In the genomic region with DNA sequence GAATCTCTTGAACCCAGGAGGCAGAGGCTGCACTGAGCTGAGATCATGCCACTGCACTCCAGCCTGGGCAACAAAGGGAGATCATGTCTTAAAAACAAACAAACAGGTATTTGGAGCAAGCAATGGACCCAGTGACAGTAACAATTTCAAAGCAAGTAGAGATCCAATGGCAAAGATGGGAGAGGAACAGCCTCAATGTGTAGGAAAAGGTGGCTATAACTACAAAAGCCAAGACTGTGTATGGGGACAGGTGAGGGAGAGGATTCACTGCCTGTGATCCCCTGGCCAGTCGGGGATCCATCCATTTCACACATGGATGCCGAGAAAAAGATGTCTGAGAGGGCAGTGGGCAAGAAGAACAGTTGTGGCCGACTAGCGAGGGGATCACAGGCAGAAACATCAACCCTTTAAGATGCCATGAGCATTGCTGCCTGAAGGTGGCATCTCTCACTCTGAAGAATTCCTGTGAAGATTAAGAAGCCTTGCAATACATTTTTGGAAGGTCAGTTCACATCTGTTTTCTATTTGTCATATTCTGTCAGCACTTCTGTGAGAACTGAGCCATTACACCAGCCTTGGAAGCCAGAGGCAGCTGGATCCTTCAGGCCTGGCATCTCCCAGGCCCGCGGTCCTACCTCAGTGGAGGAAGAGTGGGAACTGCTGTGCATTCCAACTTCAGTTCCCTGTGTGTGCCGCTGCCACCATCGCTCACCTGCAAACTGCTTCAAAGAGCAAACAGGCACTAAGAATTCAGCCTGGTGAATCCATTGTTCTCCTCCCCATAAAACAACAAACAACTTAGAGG, we compare ENCODE assay signal across 8 cellular contexts. TPM values are rescaled to one million over a fixed set of nuclear protein-coding genes. Genes with fewer than 3 reads are reported as not detected.
DNase-seq lines count a peak whose midpoint lies in the region; ATAC-seq and TF ChIP-seq lines count a peak whose summit lies in the region.
"Had no signal": no experiment of that assay in that cellular context is flagged by ENCODE, and none has a peak within 500 bp of the region (broad histone marks: within the 10 kb centered on the region; RNA-seq: fewer than 3 reads in every experiment).

No MANE protein-coding gene starts in this region.

- TF ChIP-seq CTCF in SK-N-SH (IDR thresholded peaks at IDR 0.05) (peak; percentile 86), esophagus squamous epithelium (IDR thresholded peaks at IDR 0.05) (peak in 5 of 6 experiments; percentile 64 to 74 (median 69))

- H3K9ac ChIP-seq in SK-N-SH: no peak overlapping the region; the same call in 1 of the 2 replicates

- peak overlapping the region; percentile 64 to 68 for H3K27ac ChIP-seq in SK-N-SH (ENCODE audit: low read depth in 2 of 2, low read length in 1 of 2)
- peak overlapping the region in 3 of 4 donors; percentile 16 to 38 (median 36) for H3K27ac ChIP-seq in esophagus squamous epithelium

- peak overlapping the region; percentile 20 for H2AFZ ChIP-seq in SK-N-SH (ENCODE audit: low read depth)

- 40% methylated on average over 8 of the region's 8 CpGs for WGBS in SK-N-SH (ENCODE audit: low lambda C conversion rate)
- 34 to 38% methylated on average over 8 of the region's 8 CpGs for WGBS in esophagus squamous epithelium, 2 donors

- CTCF ChIA-PET in SK-N-SH (lab: Yijun Ruan, JAX): interaction anchor here (0.6 to 1.2 kb wide), 4 partner anchors 99 to 170 kb away, joined by 3 read pairs; no protein-coding TSS in a partner anchor

- H3K79me2 ChIP-seq in SK-N-SH (ENCODE audit: insufficient read depth): no peaks in the 10 kb centered on the region

- ATAC-seq in HG03159 (IDR thresholded peaks at IDR 0.05; ENCODE audit: unreplicated experiment) (peak; percentile 56), GM18868 (IDR thresholded peaks at IDR 0.05; ENCODE audit: unreplicated experiment) (no peak)
- ATAC-seq: stimulated activated naive CD8-positive, alpha-beta T cell treated with anti-CD3 and anti-CD28 coated beads, Interleukin-15, amount 100 ng/mL, for 72 hours had no signal

- H3K9me2 ChIP-seq in SK-N-SH: no peaks in the 10 kb centered on the region

- peak; percentile 82 for TF ChIP-seq RAD21 in SK-N-SH (IDR thresholded peaks at IDR 0.05; ENCODE audit: low read length)

- no peaks in the 10 kb centered on the region for H3K27me3 ChIP-seq in SK-N-SH (ENCODE audit: insufficient read depth)
- no peaks in the 10 kb centered on the region for H3K27me3 ChIP-seq in esophagus squamous epithelium

- intact Hi-C loops in esophagus squamous epithelium (cut with DNase I): no loop called here

- peak overlapping the region; percentile 49; the same call in 1 of the 2 replicates for H3K4me2 ChIP-seq in SK-N-SH

- TF ChIP-seq POLR2A in esophagus squamous epithelium (IDR thresholded peaks at IDR 0.05): no peak

- H3K4me3 ChIP-seq in SK-N-SH (ENCODE audit: low read depth in 2 of 2, low read length in 1 of 2): no peak overlapping the region
- H3K4me3 ChIP-seq in esophagus squamous epithelium: no peak overlapping the region

- H3K36me3 ChIP-seq in SK-N-SH (replicated peaks in 1 of 2; ENCODE audit: control insufficient read depth in 1 of 2, insufficient read depth in 2 of 2, low read length in 1 of 2) (no peaks in the 10 kb centered on the region), esophagus squamous epithelium (no peaks in the 10 kb centered on the region)

- POLR2A ChIA-PET in SK-N-SH (lab: Yijun Ruan, JAX): no interaction called here

- DNase-seq in EH (ENCODE audit: low read depth): peak; percentile 96
- DNase-seq in SK-N-SH: peak; percentile 55
- no peak for DNase-seq in esophagus squamous epithelium (lab: John Stamatoyannopoulos, UW)
- peak; percentile 59 for DNase-seq in mucosa of gallbladder (ENCODE audit: low spot score)
- no peak for DNase-seq in stimulated activated CD4-positive, alpha-beta T cell treated with anti-CD3 and anti-CD28 coated beads, Interleukin-1b, Interleukin-23, amount 100 ng/mL, for 48 hours

- H3K9me3 ChIP-seq in SK-N-SH: no peaks in the 10 kb centered on the region
- H3K9me3 ChIP-seq in esophagus squamous epithelium: no peaks in the 10 kb centered on the region

- H3K4me1 ChIP-seq in SK-N-SH (ENCODE audit: control insufficient read depth in 1 of 2, insufficient read depth in 2 of 2, low read depth in 1 of 2, low read length in 1 of 2) (peaks cover 5 to 8% of the 10 kb centered on the region in 2 experiments; a peak in 3 of 4 replicates), esophagus squamous epithelium (peaks cover 0 to 15% (median 0%) of the 10 kb centered on the region in 3 donors)

- H4K20me1 ChIP-seq in SK-N-SH (ENCODE audit: insufficient read depth): no peaks in the 10 kb centered on the region

- peaks cover 6% of the 10 kb centered on the region for H3F3A ChIP-seq in SK-N-SH (replicated peaks; ENCODE audit: insufficient read depth)

- peak; percentile 40 to 79; a peak in 2 of 4 replicates for TF ChIP-seq EP300 in SK-N-SH (IDR thresholded peaks at IDR 0.05; ENCODE audit: borderline replicate concordance in 1 of 2, low read depth in 1 of 2, low read length in 1 of 2)

TF ChIP-seq in SK-N-SH, 30 proteins besides CTCF, POLR2A, EP300 and RAD21 (continues in another document):
- TF ChIP-seq SIN3A (IDR thresholded peaks at IDR 0.05; ENCODE audit: borderline replicate concordance, low read depth, low read length) (0 out of 2 replicates have a peak, but pooled peaks have one; percentile 78), RFX5 (IDR thresholded peaks at IDR 0.05; ENCODE audit: low read length) (no peak), NFIC (IDR thresholded peaks at IDR 0.05; ENCODE audit: borderline replicate concordance) (0 out of 2 replicates have a peak, but pooled peaks have one; percentile 25), MEF2A (IDR thresholded peaks at IDR 0.05; ENCODE audit: borderline replicate concordance, low read depth) (no peak), RXRA (IDR thresholded peaks at IDR 0.05; ENCODE audit: borderline replicate concordance, low read depth) (no peak), TEAD4 (IDR thresholded peaks at IDR 0.05; ENCODE audit: borderline replicate concordance, insufficient read depth) (peak; percentile 83)
- TF ChIP-seq, protein P1, sequence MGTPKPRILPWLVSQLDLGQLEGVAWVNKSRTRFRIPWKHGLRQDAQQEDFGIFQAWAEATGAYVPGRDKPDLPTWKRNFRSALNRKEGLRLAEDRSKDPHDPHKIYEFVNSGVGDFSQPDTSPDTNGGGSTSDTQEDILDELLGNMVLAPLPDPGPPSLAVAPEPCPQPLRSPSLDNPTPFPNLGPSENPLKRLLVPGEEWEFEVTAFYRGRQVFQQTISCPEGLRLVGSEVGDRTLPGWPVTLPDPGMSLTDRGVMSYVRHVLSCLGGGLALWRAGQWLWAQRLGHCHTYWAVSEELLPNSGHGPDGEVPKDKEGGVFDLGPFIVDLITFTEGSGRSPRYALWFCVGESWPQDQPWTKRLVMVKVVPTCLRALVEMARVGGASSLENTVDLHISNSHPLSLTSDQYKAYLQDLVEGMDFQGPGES (IDR thresholded peaks at IDR 0.05; ENCODE audit: low read depth, low read length): no peak
- TF ChIP-seq, protein P2, sequence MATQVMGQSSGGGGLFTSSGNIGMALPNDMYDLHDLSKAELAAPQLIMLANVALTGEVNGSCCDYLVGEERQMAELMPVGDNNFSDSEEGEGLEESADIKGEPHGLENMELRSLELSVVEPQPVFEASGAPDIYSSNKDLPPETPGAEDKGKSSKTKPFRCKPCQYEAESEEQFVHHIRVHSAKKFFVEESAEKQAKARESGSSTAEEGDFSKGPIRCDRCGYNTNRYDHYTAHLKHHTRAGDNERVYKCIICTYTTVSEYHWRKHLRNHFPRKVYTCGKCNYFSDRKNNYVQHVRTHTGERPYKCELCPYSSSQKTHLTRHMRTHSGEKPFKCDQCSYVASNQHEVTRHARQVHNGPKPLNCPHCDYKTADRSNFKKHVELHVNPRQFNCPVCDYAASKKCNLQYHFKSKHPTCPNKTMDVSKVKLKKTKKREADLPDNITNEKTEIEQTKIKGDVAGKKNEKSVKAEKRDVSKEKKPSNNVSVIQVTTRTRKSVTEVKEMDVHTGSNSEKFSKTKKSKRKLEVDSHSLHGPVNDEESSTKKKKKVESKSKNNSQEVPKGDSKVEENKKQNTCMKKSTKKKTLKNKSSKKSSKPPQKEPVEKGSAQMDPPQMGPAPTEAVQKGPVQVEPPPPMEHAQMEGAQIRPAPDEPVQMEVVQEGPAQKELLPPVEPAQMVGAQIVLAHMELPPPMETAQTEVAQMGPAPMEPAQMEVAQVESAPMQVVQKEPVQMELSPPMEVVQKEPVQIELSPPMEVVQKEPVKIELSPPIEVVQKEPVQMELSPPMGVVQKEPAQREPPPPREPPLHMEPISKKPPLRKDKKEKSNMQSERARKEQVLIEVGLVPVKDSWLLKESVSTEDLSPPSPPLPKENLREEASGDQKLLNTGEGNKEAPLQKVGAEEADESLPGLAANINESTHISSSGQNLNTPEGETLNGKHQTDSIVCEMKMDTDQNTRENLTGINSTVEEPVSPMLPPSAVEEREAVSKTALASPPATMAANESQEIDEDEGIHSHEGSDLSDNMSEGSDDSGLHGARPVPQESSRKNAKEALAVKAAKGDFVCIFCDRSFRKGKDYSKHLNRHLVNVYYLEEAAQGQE (IDR thresholded peaks at IDR 0.05; ENCODE audit: low read depth, low read length): 0 out of 2 replicates have a peak, but pooled peaks have one; percentile 58
- TF ChIP-seq, protein P3, sequence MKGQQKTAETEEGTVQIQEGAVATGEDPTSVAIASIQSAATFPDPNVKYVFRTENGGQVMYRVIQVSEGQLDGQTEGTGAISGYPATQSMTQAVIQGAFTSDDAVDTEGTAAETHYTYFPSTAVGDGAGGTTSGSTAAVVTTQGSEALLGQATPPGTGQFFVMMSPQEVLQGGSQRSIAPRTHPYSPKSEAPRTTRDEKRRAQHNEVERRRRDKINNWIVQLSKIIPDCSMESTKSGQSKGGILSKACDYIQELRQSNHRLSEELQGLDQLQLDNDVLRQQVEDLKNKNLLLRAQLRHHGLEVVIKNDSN (IDR thresholded peaks at IDR 0.05; ENCODE audit: borderline replicate concordance, low read depth): no peak

RNA-seq across cellular contexts. Expression of a gene that starts 54.5 kb away (rescaled TPM):
- polyA plus RNA-seq in SK-N-SH (2012; rRNA removed): 7.1 and 9.6 TPM in 2 replicates
- 9.6 and 10.6 TPM in 2 replicates for polyA plus RNA-seq in SK-N-SH (2012; cell fraction: cytosol; rRNA removed)
- polyA plus RNA-seq in SK-N-SH (2012; cell fraction: nucleus; rRNA removed): 5.8 and 13.9 TPM in 2 replicates
- total RNA-seq in esophagus squamous epithelium (10 to 100 TPM; 22.6 to 42.0 (median 29.2) TPM), mucosa of gallbladder (31.1 TPM)

RNA-seq across cellular contexts. Expression of a gene that starts 56.1 kb away (rescaled TPM):
- polyA plus RNA-seq in SK-N-SH (2012; rRNA removed): 11.4 and 13.2 TPM in 2 replicates
- 12.1 and 17.1 TPM in 2 replicates for polyA plus RNA-seq in SK-N-SH (2012; cell fraction: cytosol; rRNA removed)
- 7.5 and 8.5 TPM in 2 replicates for polyA plus RNA-seq in SK-N-SH (2012; cell fraction: nucleus; rRNA removed)
- total RNA-seq in esophagus squamous epithelium (10 to 100 TPM; 15.0 to 36.9 (median 26.2) TPM), mucosa of gallbladder (12.7 TPM)

Comparison
In these comparisons a context has a peak if more than half of its experiments do, and no peak if none do; other contexts are left out.
1. DNase-seq: peak in EH (single experiment), SK-N-SH (single experiment) and mucosa of gallbladder (single experiment); none in esophagus squamous epithelium (single experiment) and stimulated activated CD4-positive, alpha-beta T cell treated with anti-CD3 and anti-CD28 coated beads, Interleukin-1b, Interleukin-23, amount 100 ng/mL, for 48 hours (single experiment).